Comparison of ENCODE assay signal across 8 cellular contexts in the genomic region with DNA sequence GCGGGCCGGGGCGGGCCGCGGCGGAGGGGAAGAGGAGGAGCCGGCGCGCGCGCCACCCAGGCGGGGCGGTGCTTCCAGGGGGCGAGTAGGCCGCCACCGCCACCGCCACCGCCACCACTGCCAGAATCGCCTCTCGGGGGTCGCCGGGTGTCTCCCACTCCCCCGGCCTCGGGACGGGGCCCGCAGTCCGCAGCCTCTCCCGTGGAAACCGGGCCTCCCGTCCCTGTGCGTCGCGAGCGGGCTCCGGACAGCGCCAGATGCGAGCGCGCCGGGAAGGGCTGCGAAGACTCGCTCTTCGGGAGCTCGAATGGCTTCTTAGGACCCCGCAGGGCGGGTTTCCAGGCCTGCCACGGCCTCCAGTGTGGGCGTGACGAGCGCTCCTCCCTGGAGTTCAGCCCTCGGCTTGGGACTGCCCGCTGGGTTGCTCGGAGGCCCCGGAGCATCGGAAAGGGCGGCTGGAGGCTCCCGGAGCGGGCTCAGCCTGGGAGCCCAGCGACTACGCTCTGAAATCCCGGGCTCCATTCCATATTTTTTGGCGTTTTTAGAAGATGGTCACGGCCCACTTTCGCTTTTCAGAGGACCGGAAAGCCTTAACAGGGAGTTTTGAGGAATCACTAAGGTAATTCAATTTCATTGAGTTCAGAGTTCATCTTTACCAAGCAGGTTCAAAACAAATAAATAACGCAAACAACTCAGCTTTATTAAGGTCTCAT. TPM values are rescaled to one million over a fixed set of nuclear protein-coding genes. Genes with fewer than 3 reads are reported as not detected.
A peak's percentile ranks its signal among the peaks of the same experiment; 100 is the strongest.
DNase-seq lines count a peak whose midpoint lies in the region; ATAC-seq and TF ChIP-seq lines count a peak whose summit lies in the region.

No MANE protein-coding gene starts in this region.

- H3K9me3 ChIP-seq in ES-I3 (ENCODE audit: control insufficient read depth, insufficient read depth, low read length) (no peaks in the 10 kb centered on the region), Loucy (ENCODE audit: insufficient read depth, low read depth, low read length) (no peaks in the 10 kb centered on the region)

- H3K27me3 Mint-ChIP-seq in nephron progenitor cell (ENCODE audit: low read depth, poor library complexity): peaks cover 10% of the 10 kb centered on the region
- no peaks in the 10 kb centered on the region for H3K27me3 Mint-ChIP-seq in stimulated activated naive CD8-positive, alpha-beta T cell treated with anti-CD3 and anti-CD28 coated beads, Interleukin-15, amount 100 ng/mL, for 72 hours

- H3K9ac ChIP-seq in ES-I3 (ENCODE audit: low read depth, low read length) (peak overlapping the region; percentile 89), Loucy (ENCODE audit: low read depth, low read length, poor library complexity, severe bottlenecking) (peak overlapping the region; percentile 73)

- H3K9me3 Mint-ChIP-seq in nephron progenitor cell: peaks cover 21% of the 10 kb centered on the region
- H3K9me3 Mint-ChIP-seq in stimulated activated naive CD8-positive, alpha-beta T cell treated with anti-CD3 and anti-CD28 coated beads, Interleukin-15, amount 100 ng/mL, for 72 hours: peaks cover 8 to 14% of the 10 kb centered on the region in 2 donors

- peak overlapping the region; percentile 99 for H3K4me2 ChIP-seq in Loucy (ENCODE audit: low read depth, low read length, poor library complexity, severe bottlenecking)

- peaks cover 25% of the 10 kb centered on the region for H4K20me1 ChIP-seq in Loucy (ENCODE audit: insufficient read depth, low read length, poor library complexity, severe bottlenecking)

- peak overlapping the region; percentile 86 for H3K4me3 ChIP-seq in H7 (ENCODE audit: insufficient read depth, low read depth, low read length)
- H3K4me3 ChIP-seq in Loucy (ENCODE audit: low read length, poor library complexity, severe bottlenecking): peak overlapping the region; percentile 84
- peak overlapping the region; percentile 92 for H3K4me3 ChIP-seq in fibroblast of villous mesenchyme (ENCODE audit: low read depth, low read length)

- no peaks in the 10 kb centered on the region for H3K9me2 ChIP-seq in Loucy (replicated peaks; ENCODE audit: low read depth, low read length)

- ATAC-seq in stimulated activated naive CD8-positive, alpha-beta T cell treated with anti-CD3 and anti-CD28 coated beads, Interleukin-15, amount 100 ng/mL, for 72 hours: peak; percentile 88

- H3K36me3 ChIP-seq in ES-I3 (ENCODE audit: insufficient read depth, low read length): peaks cover 6% of the 10 kb centered on the region; the same call in 1 of the 2 replicates
- H3K36me3 ChIP-seq in H7 (replicated peaks; ENCODE audit: control insufficient read depth, insufficient read depth, low read length): peaks cover 2% of the 10 kb centered on the region
- H3K36me3 ChIP-seq in Loucy (ENCODE audit: insufficient read depth, low read length): no peaks in the 10 kb centered on the region

- peaks cover 24% of the 10 kb centered on the region for H3K4me1 Mint-ChIP-seq in nephron progenitor cell
- H3K4me1 Mint-ChIP-seq in stimulated activated naive CD8-positive, alpha-beta T cell treated with anti-CD3 and anti-CD28 coated beads, Interleukin-15, amount 100 ng/mL, for 72 hours: peaks cover 41% of the 10 kb centered on the region

- H3K27me3 ChIP-seq in H7 (ENCODE audit: control insufficient read depth, insufficient read depth, low read length): no peaks in the 10 kb centered on the region
- H3K27me3 ChIP-seq in Loucy (ENCODE audit: insufficient read depth, low read length, poor library complexity, severe bottlenecking): no peaks in the 10 kb centered on the region

- peak overlapping the region; percentile 88 for H3K27ac Mint-ChIP-seq in nephron progenitor cell
- peak overlapping the region; percentile 88 to 92 for H3K27ac Mint-ChIP-seq in stimulated activated naive CD8-positive, alpha-beta T cell treated with anti-CD3 and anti-CD28 coated beads, Interleukin-15, amount 100 ng/mL, for 72 hours

- H3K79me2 ChIP-seq in Loucy (ENCODE audit: insufficient read depth, low read length): peaks cover 21% of the 10 kb centered on the region; the same call in 1 of the 2 replicates

- TF ChIP-seq CTCF in Loucy (conservative IDR thresholded peaks at IDR 0.05; ENCODE audit: low read length) (no peak), fibroblast of villous mesenchyme (IDR thresholded peaks at IDR 0.05; ENCODE audit: insufficient read depth, low read depth, low read length) (no peak), nephron progenitor cell (IDR thresholded peaks at IDR 0.05) (no peak)

- DNase-seq in H7 (peak; percentile 93), SHP77 (lab: John Stamatoyannopoulos, UW) (peak; percentile 96 to 97), activated gamma-delta T cell treated with Interleukin-2 at 50 U/mL for 16 hours (peak; percentile 73), fibroblast of villous mesenchyme (ENCODE audit: low read depth) (peak; percentile 99), nephron progenitor cell (peak; percentile 92)
- peak; percentile 83 to 85 for DNase-seq in stimulated activated naive CD8-positive, alpha-beta T cell treated with anti-CD3 and anti-CD28 coated beads, Interleukin-15, amount 100 ng/mL, for 72 hours

- no peaks in the 10 kb centered on the region for H3K4me1 ChIP-seq in ES-I3 (ENCODE audit: insufficient read depth, low read length)
- H3K4me1 ChIP-seq in Loucy (ENCODE audit: insufficient read depth, low read length, poor library complexity, severe bottlenecking): peaks cover 24% of the 10 kb centered on the region

- no peaks in the 10 kb centered on the region for H3F3A ChIP-seq in Loucy (ENCODE audit: low read depth)

- H2AFZ ChIP-seq in Loucy (ENCODE audit: low read length): peak overlapping the region; percentile 87

- peak overlapping the region; percentile 84 for H3K4me3 Mint-ChIP-seq in nephron progenitor cell
- H3K4me3 Mint-ChIP-seq in stimulated activated naive CD8-positive, alpha-beta T cell treated with anti-CD3 and anti-CD28 coated beads, Interleukin-15, amount 100 ng/mL, for 72 hours: peak overlapping the region; percentile 93 to 97

- peaks cover 32% of the 10 kb centered on the region for H3K36me3 Mint-ChIP-seq in nephron progenitor cell (ENCODE audit: low read depth)

RNA-seq across cellular contexts. Expression of gene KDSR, which starts 0.4 kb away (rescaled TPM):
- 21.1 and 23.9 TPM in 2 replicates for total RNA-seq in H7 (2014; rRNA removed; shearing (Covaris generic))
- 26.8 and 31.2 TPM in 2 replicates for total RNA-seq in fibroblast of villous mesenchyme

RNA-seq across cellular contexts. Expression of gene BCL2, which starts 47.8 kb away (rescaled TPM):
- total RNA-seq in H7 (2014; rRNA removed; shearing (Covaris generic)): 0.81 and 1.8 TPM in 2 replicates
- 0.64 and 0.86 TPM in 2 replicates for total RNA-seq in fibroblast of villous mesenchyme

RNA-seq across cellular contexts. Expression of gene VPS4B, which starts 54.9 kb away (rescaled TPM):
- total RNA-seq in H7 (2014; rRNA removed; shearing (Covaris generic)): 24.5 and 31.6 TPM in 2 replicates
- 32.2 and 47.5 TPM in 2 replicates for total RNA-seq in fibroblast of villous mesenchyme

Comparison
In these comparisons a context has a peak if more than half of its experiments do, and no peak if none do; other contexts are left out.
1. Peak in every context shown above with its lines: DNase-seq, ATAC-seq and H3K4me3 ChIP-seq.